ENCODE assay signal across 9 cellular contexts in genomic region chr1:79193211-79194079, GRCh38.
A peak's percentile ranks its signal among the peaks of the same experiment; 100 is the strongest.
DNase-seq lines count a peak whose midpoint lies in the region; ATAC-seq, FAIRE-seq and TF ChIP-seq lines count a peak whose summit lies in the region.
"Had no signal": no experiment of that assay in that cellular context is flagged by ENCODE, and none has a peak within 500 bp of the region (broad histone marks: within the 10 kb centered on the region; RNA-seq: fewer than 3 reads in every experiment).

No MANE protein-coding gene starts in this region.

- H3K27ac ChIP-seq in H1 (ENCODE audit: low read depth, low read length) (peak overlapping the region; percentile 77; the same call in 1 of the 2 replicates), esophagus muscularis mucosa (replicated peaks in 1 of 4) (peak overlapping the region in 1 of 4 donors; percentile 19)
- H3K27ac ChIP-seq: cardiac muscle cell had no signal

- H3K9me3 ChIP-seq in H1 (ENCODE audit: insufficient read depth in 2 of 2, low read depth in 1 of 2, low read length in 1 of 2) (no peaks in the 10 kb centered on the region), esophagus muscularis mucosa (no peaks in the 10 kb centered on the region)

- TF ChIP-seq CTCF in H1 (IDR thresholded peaks at IDR 0.05; ENCODE audit: control extremely low read depth in 1 of 3, insufficient read depth in 1 of 3, low read depth in 1 of 3, low read length in 3 of 3) (no peak), esophagus muscularis mucosa (IDR thresholded peaks at IDR 0.05) (no peak)

- no peak overlapping the region for H3K14ac ChIP-seq in H1 (ENCODE audit: insufficient read length)

- 0 out of 2 replicates have a peak overlapping the region, but pooled peaks have one; percentile 60 for H2BK12ac ChIP-seq in H1 (ENCODE audit: low read depth, low read length)

- no peak overlapping the region for H2BK120ac ChIP-seq in H1 (replicated peaks; ENCODE audit: low read depth, low read length)

- H3K27me3 ChIP-seq in H1 (replicated peaks in 1 of 4; ENCODE audit: control insufficient read depth in 3 of 4, extremely low read depth in 1 of 4, insufficient read depth in 3 of 4, low read length in 3 of 4) = no peaks in the 10 kb centered on the region
- no peaks in the 10 kb centered on the region for H3K27me3 ChIP-seq in esophagus muscularis mucosa
- H3K27me3 ChIP-seq: cardiac muscle cell had no signal

- H4K20me1 ChIP-seq in H1 (replicated peaks in 1 of 2; ENCODE audit: control insufficient read depth in 1 of 2, insufficient read depth in 2 of 2, low read length in 2 of 2) = no peaks in the 10 kb centered on the region

- TF ChIP-seq EP300 in H1 (IDR thresholded peaks at IDR 0.05; ENCODE audit: borderline replicate concordance in 1 of 2, low read depth in 2 of 2, low read length in 2 of 2) (no peak), esophagus muscularis mucosa (IDR thresholded peaks at IDR 0.05) (no peak)

- no peak overlapping the region for H3K4me3 ChIP-seq in H1 (ENCODE audit: extremely low read depth in 1 of 4, insufficient read depth in 2 of 4, low read depth in 3 of 4, low read length in 4 of 4)
- H3K4me3 ChIP-seq in esophagus muscularis mucosa = no peak overlapping the region
- H3K4me3 ChIP-seq: cardiac muscle cell had no signal

- peak; percentile 60 for ATAC-seq in GM21390 (IDR thresholded peaks at IDR 0.05; ENCODE audit: unreplicated experiment)

- H3K23ac ChIP-seq in H1 (ENCODE audit: insufficient read length) = no peak overlapping the region

- no peak overlapping the region; a peak in 2 of 4 replicates for H3K4me2 ChIP-seq in H1 (ENCODE audit: insufficient read depth in 1 of 2, low read depth in 2 of 2, low read length in 2 of 2)

- H2AFZ ChIP-seq in H1 (ENCODE audit: low read length) = peak overlapping the region; percentile 12; the same call in 1 of the 2 replicates

- DNase-seq in AG20443 (ENCODE audit: low spot score) (peak; percentile 47), HT1080 (ENCODE audit: low read depth) (peak; percentile 58), H1 (ENCODE audit: low read depth in 1 of 2, low spot score in 2 of 2) (peak; percentile 19 to 42), MV-4-11 (lab: John Stamatoyannopoulos, UW) (no peak), esophagus muscularis mucosa (ENCODE audit: extremely low spot score) (no peak), NCI-H2227 (lab: John Stamatoyannopoulos, UW; ENCODE audit: unreplicated experiment) (no peak)
- DNase-seq in stimulated activated CD4-positive, alpha-beta T cell treated with anti-CD3 and anti-CD28 coated beads, Interleukin-4, amount 100 ng/mL, for 4 hours = no peak

- TF ChIP-seq RAD21 in H1 (IDR thresholded peaks at IDR 0.05 in 1 of 2, conservative IDR thresholded peaks at IDR 0.05 in 1 of 2; ENCODE audit: low read depth in 2 of 2, low read length in 2 of 2) = peak in 1 of 2 experiments; percentile 8; a peak in 1 of 4 replicates

- H3K18ac ChIP-seq in H1 (ENCODE audit: extremely low read depth, low read length) = no peak overlapping the region

- no peak overlapping the region for H2BK15ac ChIP-seq in H1 (ENCODE audit: low read length)

- no peaks in the 10 kb centered on the region for H3K23me2 ChIP-seq in H1 (ENCODE audit: low read depth, low read length)

- no peaks in the 10 kb centered on the region for H3K79me1 ChIP-seq in H1 (ENCODE audit: low read depth, low read length)

- no peak overlapping the region for H3K4ac ChIP-seq in H1 (replicated peaks; ENCODE audit: insufficient read length, low read depth, low read length)

- H2BK5ac ChIP-seq in H1 (ENCODE audit: low read depth, low read length) = peak overlapping the region; percentile 40; the same call in 1 of the 2 replicates

- H3K36me3 ChIP-seq in H1 (ENCODE audit: control insufficient read depth in 2 of 4, insufficient read depth in 4 of 4, low read length in 3 of 4) (no peaks in the 10 kb centered on the region), esophagus muscularis mucosa (no peaks in the 10 kb centered on the region)
- H3K36me3 ChIP-seq: cardiac muscle cell had no signal

- H4K91ac ChIP-seq in H1 (replicated peaks; ENCODE audit: insufficient read length, low read length) = no peak overlapping the region

- H2AK5ac ChIP-seq in H1 (ENCODE audit: low read depth, low read length) = no peak overlapping the region

- peak overlapping the region in 1 of 4 experiments; percentile 17; a peak in 2 of 7 replicates for H3K9ac ChIP-seq in H1 (replicated peaks in 1 of 4; ENCODE audit: extremely low read depth in 1 of 4, low read depth in 3 of 4, low read length in 3 of 4)

- TF ChIP-seq POLR2A in H1 (IDR thresholded peaks at IDR 0.05; ENCODE audit: control extremely low read depth in 1 of 2, low read depth in 2 of 2, low read length in 2 of 2) (0 out of 3 replicates have a peak, but pooled peaks of 1 of the 2 experiments have one; percentile 40), esophagus muscularis mucosa (IDR thresholded peaks at IDR 0.05; ENCODE audit: low read depth) (no peak)

- CTCF ChIA-PET in H1 (lab: Charles Lee; ENCODE audit: partially characterized antibody) = interaction anchor here (3.7 kb wide), 1 partner anchor 353 kb away, joined by 15 read pairs; no protein-coding TSS in a partner anchor

- H4K8ac ChIP-seq in H1 (ENCODE audit: extremely low read depth, insufficient read depth, low read length) = no peak overlapping the region

- H2BK20ac ChIP-seq in H1 (ENCODE audit: low read length) = peak overlapping the region; percentile 83; the same call in 1 of the 2 replicates

- no peak overlapping the region for H3K56ac ChIP-seq in H1 (replicated peaks; ENCODE audit: insufficient read length, low read depth, low read length)

- intact Hi-C loops in esophagus muscularis mucosa (cut with DNase I) = no loop called here

- H4K5ac ChIP-seq in H1 (ENCODE audit: insufficient read length, low read depth, low read length) = peak overlapping the region; percentile 48

- no peaks in the 10 kb centered on the region for H3K79me2 ChIP-seq in H1 (ENCODE audit: control insufficient read depth in 1 of 2, insufficient read depth in 2 of 2, low read length in 2 of 2)

- POLR2A ChIA-PET in H1 (lab: Charles Lee; ENCODE audit: partially characterized antibody) = interaction anchor here (0.6 kb wide), 1 partner anchor 13 kb away, joined by 3 read pairs; no protein-coding TSS in a partner anchor

- FAIRE-seq in H1 (lab: Jason Lieb, UNC) = peak; percentile 87

- 33% methylated on average over 7 of the region's 7 CpGs; no CpG with 5 or more reads in 1 of the 2 experiments for WGBS in H1 (ENCODE audit: extremely low coverage in 1 of 2, insufficient coverage in 1 of 2, insufficient read length in 1 of 2, insufficient replicate concordance in 2 of 2, low coverage in 1 of 2, low lambda C conversion rate in 2 of 2, missing lambda C conversion rate in 1 of 2), 2 experiments
- WGBS in esophagus muscularis mucosa = 30% methylated on average over 7 of the region's 7 CpGs

- peaks cover 0 to 4% (median 1%) of the 10 kb centered on the region in 4 experiments; a peak in 2 of 7 replicates for H3K4me1 ChIP-seq in H1 (replicated peaks in 1 of 4; ENCODE audit: control insufficient read depth in 3 of 4, insufficient read depth in 4 of 4, low read length in 3 of 4)
- H3K4me1 ChIP-seq in esophagus muscularis mucosa = peaks cover 0 to 11% (median 4%) of the 10 kb centered on the region in 4 donors

TF ChIP-seq in H1, 55 proteins besides CTCF, POLR2A, EP300 and RAD21 (continues in another document):
- TF ChIP-seq SRF (IDR thresholded peaks at IDR 0.05; ENCODE audit: low read depth, low read length) (peak; percentile 77), MAFK (IDR thresholded peaks at IDR 0.05; ENCODE audit: low read depth, low read length) (peak; percentile 75), KDM4A (IDR thresholded peaks at IDR 0.05; ENCODE audit: low read depth, low read length, severe bottlenecking) (no peak), SP2 (IDR thresholded peaks at IDR 0.05; ENCODE audit: low read length) (no peak), TAF1 (IDR thresholded peaks at IDR 0.05; ENCODE audit: low read depth, low read length) (peak; percentile 53; the same call in 1 of the 2 replicates), TCF12 (IDR thresholded peaks at IDR 0.05; ENCODE audit: low read depth, low read length) (peak; percentile 94), ASH2L (IDR thresholded peaks at IDR 0.05; ENCODE audit: low read length) (peak; percentile 56)

Comparison
In these comparisons a context has a peak if more than half of its experiments do, and no peak if none do; other contexts are left out.
1. DNase-seq: peak in AG20443 (single experiment), HT1080 (single experiment) and H1 (2 of 2); none in MV-4-11 (single experiment), esophagus muscularis mucosa (single experiment), stimulated activated CD4-positive, alpha-beta T cell treated with anti-CD3 and anti-CD28 coated beads, Interleukin-4, amount 100 ng/mL, for 4 hours (0 of 2) and NCI-H2227 (single experiment).